ENCODE assay signal across 10 cellular contexts in the genomic region with DNA sequence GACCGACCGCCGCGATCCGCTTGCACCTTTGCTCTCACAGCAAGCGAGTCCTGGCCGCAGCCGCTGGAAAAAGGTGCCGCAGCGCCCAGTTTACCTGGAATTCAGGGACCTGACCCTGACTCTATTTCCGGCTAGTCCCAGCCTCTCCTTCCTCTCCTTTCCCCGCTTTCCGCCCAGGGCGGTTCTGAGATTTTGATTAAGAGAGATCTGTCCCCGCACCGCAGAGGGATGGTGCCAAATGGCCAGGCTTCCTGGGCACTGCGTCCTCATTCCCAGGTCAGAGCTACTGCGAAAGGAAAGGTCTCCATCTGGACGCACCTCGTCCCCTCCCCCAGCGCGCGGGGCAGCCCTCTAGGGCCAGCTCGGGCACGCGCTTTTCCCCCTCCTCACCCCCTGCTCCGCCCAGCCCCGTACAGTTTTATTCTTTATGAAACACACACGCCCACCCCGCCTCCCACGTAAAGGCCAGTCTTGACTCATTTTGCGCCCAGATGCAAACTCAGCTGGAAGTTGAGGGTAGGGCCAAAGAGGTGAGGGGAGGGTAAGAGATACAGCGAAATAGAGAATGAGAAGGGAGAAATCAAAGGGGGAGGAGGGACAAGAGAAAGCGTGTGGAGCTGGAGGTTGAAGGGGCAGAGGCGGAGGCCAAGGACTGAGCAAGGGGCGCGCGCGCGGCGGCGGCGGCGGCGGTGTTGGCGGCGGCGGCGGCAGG.
DNase-seq lines count a peak whose midpoint lies in the region; ATAC-seq and TF ChIP-seq lines count a peak whose summit lies in the region.
"Had no signal": no experiment of that assay in that cellular context is flagged by ENCODE, and none has a peak within 500 bp of the region (broad histone marks: within the 10 kb centered on the region; RNA-seq: fewer than 3 reads in every experiment).

No MANE protein-coding gene starts in this region.

- H2AFZ ChIP-seq in PC-9 = no peak overlapping the region

- 2 to 5% methylated on average over 36 to 39 of the region's 49 CpGs for WGBS in esophagus squamous epithelium, 2 donors

- peaks cover 25% of the 10 kb centered on the region for H3K4me1 Mint-ChIP-seq in progenitor cell of endocrine pancreas (ENCODE audit: low read depth)

- no peaks in the 10 kb centered on the region for H3K9me3 ChIP-seq in esophagus squamous epithelium
- no peaks in the 10 kb centered on the region for H3K9me3 ChIP-seq in PC-9 (ENCODE audit: insufficient read depth, low read depth)

- no peaks in the 10 kb centered on the region for H3K79me2 ChIP-seq in PC-9 (ENCODE audit: low read depth)

- H3K36me3 ChIP-seq in esophagus squamous epithelium (no peaks in the 10 kb centered on the region), PC-9 (ENCODE audit: low read depth) (no peaks in the 10 kb centered on the region)

- CTCF ChIA-PET in GM10248 (lab: Yijun Ruan, JAX) = no interaction called here
- CTCF ChIA-PET in PC-9 (lab: Charles Lee) = no interaction called here

- H3K4me3 Mint-ChIP-seq in progenitor cell of endocrine pancreas (ENCODE audit: low read depth) = peak overlapping the region; percentile 72

- H3F3A ChIP-seq in PC-9 (ENCODE audit: insufficient read depth, low read depth) = no peaks in the 10 kb centered on the region

- TF ChIP-seq POLR2A in esophagus squamous epithelium (IDR thresholded peaks at IDR 0.05) = no peak

- TF ChIP-seq CTCF in GM10248 (IDR thresholded peaks at IDR 0.05; ENCODE audit: control extremely low read depth, extremely low read depth, low read depth, missing control alignments) (no peak), esophagus squamous epithelium (IDR thresholded peaks at IDR 0.05) (no peak), progenitor cell of endocrine pancreas (IDR thresholded peaks at IDR 0.05; ENCODE audit: unreplicated experiment) (no peak), PC-9 (conservative IDR thresholded peaks at IDR 0.05) (no peak)

- intact Hi-C loops in esophagus squamous epithelium (cut with DNase I) = no loop called here
- intact Hi-C loops in PC-9 (cut with micrococcal nuclease; ENCODE audit: unreplicated experiment) = no loop called here

- H3K4me1 ChIP-seq in esophagus squamous epithelium = peaks cover 0 to 46% (median 12%) of the 10 kb centered on the region in 3 donors
- no peaks in the 10 kb centered on the region for H3K4me1 ChIP-seq in PC-9 (replicated peaks; ENCODE audit: insufficient read depth)

- DNase-seq in GM10248 (ENCODE audit: extremely low spot score) (peak; percentile 31), NCI-H2029 (lab: John Stamatoyannopoulos, UW) (peak; percentile 42), esophagus squamous epithelium (lab: John Stamatoyannopoulos, UW) (no peak), progenitor cell of endocrine pancreas (ENCODE audit: low spot score, unreplicated experiment) (no peak), islet precursor cell (no peak), PC-9 (no peak)
- DNase-seq in activated CD4-positive, alpha-beta T cell treated with anti-CD3 and anti-CD28 coated beads, Interleukin-2, amount 50 U/mL, for 4 hours = no peak

- no peaks in the 10 kb centered on the region for H3K36me3 Mint-ChIP-seq in progenitor cell of endocrine pancreas (ENCODE audit: insufficient read depth)

- no peaks in the 10 kb centered on the region for H4K20me1 ChIP-seq in PC-9 (ENCODE audit: insufficient read depth)

- H3K27ac Mint-ChIP-seq in progenitor cell of endocrine pancreas = no peak overlapping the region

- H3K27ac ChIP-seq in esophagus squamous epithelium (peak overlapping the region in 1 of 4 donors; percentile 17), PC-9 (no peak overlapping the region)
- H3K27ac ChIP-seq: epithelial cell of prostate, HL-60 had no signal

- H3K4me2 ChIP-seq in PC-9 = no peak overlapping the region

- H3K9me2 ChIP-seq in PC-9 (ENCODE audit: insufficient read depth) = no peaks in the 10 kb centered on the region

- BruUV-seq in PC-9 (replicated peaks; lab: Mats Ljungman, UMichigan) = no TSS peak

- POLR2A ChIA-PET in GM10248 (lab: Yijun Ruan, JAX) (no interaction called here), PC-9 (lab: Charles Lee; ENCODE audit: unreplicated experiment) (no interaction called here)

- no peak for ATAC-seq in GM18870 (IDR thresholded peaks at IDR 0.05; ENCODE audit: unreplicated experiment)

- peaks cover 0 to 88% (median 18%) of the 10 kb centered on the region in 4 donors for H3K27me3 ChIP-seq in esophagus squamous epithelium
- H3K27me3 ChIP-seq in PC-9 (ENCODE audit: insufficient read depth, low read depth) = 0 out of 2 replicates have a peak, but pooled peaks cover 3% of the 10 kb centered on the region

- no peaks in the 10 kb centered on the region for H3K9me3 Mint-ChIP-seq in progenitor cell of endocrine pancreas (ENCODE audit: low read depth)

- H3K4me3 ChIP-seq in esophagus squamous epithelium = peak overlapping the region; percentile 22 to 65 (median 42)
- H3K4me3 ChIP-seq in PC-9 = no peak overlapping the region

- H3K27me3 Mint-ChIP-seq in progenitor cell of endocrine pancreas = peaks cover 95% of the 10 kb centered on the region

Comparison
In these comparisons a context has a peak if more than half of its experiments do, and no peak if none do; other contexts are left out.
1. DNase-seq: peak in GM10248 (single experiment) and NCI-H2029 (single experiment); none in esophagus squamous epithelium (single experiment), progenitor cell of endocrine pancreas (single experiment), islet precursor cell (single experiment), PC-9 (0 of 2) and activated CD4-positive, alpha-beta T cell treated with anti-CD3 and anti-CD28 coated beads, Interleukin-2, amount 50 U/mL, for 4 hours (0 of 2).